In the genomic region with DNA sequence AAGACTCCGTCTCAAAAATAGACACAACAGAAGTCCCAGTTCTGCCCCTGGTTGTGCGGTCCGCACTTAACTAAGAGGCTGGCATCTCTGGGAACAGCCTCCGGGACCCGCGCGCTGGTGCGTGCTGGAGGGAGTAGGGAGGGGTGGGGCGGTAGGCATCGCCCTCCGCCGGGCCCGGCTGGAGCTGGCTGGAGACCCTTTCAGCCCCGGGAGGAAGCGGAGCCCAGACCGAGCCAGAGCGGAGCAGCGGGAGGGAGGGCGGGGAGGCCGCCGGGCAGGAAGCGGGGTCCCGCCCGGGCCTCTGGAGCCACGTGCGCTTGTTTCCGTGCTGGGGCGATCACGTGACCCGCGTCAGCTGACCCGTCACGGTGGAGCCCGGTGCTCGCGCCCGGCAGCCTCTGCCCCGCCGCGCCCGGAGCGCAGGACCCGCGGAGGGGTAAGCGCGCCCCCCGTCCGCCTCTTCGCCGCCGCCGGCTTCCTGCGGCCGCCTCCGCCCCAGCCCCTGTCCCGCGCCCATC, we compare ENCODE assay signal across 8 cellular contexts. TPM values are rescaled to one million over a fixed set of nuclear protein-coding genes. Genes with fewer than 3 reads are reported as not detected.
A peak's percentile ranks its signal among the peaks of the same experiment; 100 is the strongest.
DNase-seq lines count a peak whose midpoint lies in the region; ATAC-seq and TF ChIP-seq lines count a peak whose summit lies in the region.

A gene (plus strand): TSS at position 354 of the 518 bp plus-strand sequence. CDS start 256 bp downstream, outside the sequence.

- in situ Hi-C loops in IMR-90 (cut with MboI; ENCODE audit: low sequenced_read_pairs), result loop anchor here (5.0 to 25.0 kb wide), 2 partner anchors 63 to 313 kb away; a partner anchor contains a TSS

- H3K4ac ChIP-seq in IMR-90 (ENCODE audit: low read depth, low read length), result peak within 1 kb of the TSS; percentile 87

- peak within 1 kb of the TSS; percentile 79 for H3K27ac Mint-ChIP-seq in stimulated activated naive CD8-positive, alpha-beta T cell treated with anti-CD3 and anti-CD28 coated beads, Interleukin-15, Interleukin-2, amounts not matched to agents 100 ng/mL and 50 ng/mL, for 24 hours

- H3K36me3 ChIP-seq in BJ (ENCODE audit: control insufficient read depth, insufficient read depth, low read length), result peaks cover 17% of the 10 kb centered on the region
- peaks cover 22% of the 10 kb centered on the region; the same call in 1 of the 2 replicates for H3K36me3 ChIP-seq in IMR-90 (ENCODE audit: control insufficient read depth, insufficient read depth, low read length)
- H3K36me3 ChIP-seq in SJCRH30, result no peaks in the 10 kb centered on the region
- H3K36me3 ChIP-seq in neural cell (ENCODE audit: insufficient read depth, low read length), result no peaks in the 10 kb centered on the region

- H3K9me1 ChIP-seq in IMR-90 (ENCODE audit: insufficient read depth, low read length), result peaks cover 11% of the 10 kb centered on the region

- H2BK120ac ChIP-seq in IMR-90 (ENCODE audit: low read depth, low read length), result peak within 1 kb of the TSS; percentile 73; the same call in 1 of the 2 replicates

- H4K20me1 ChIP-seq in IMR-90 (ENCODE audit: insufficient read depth, low read length) (no peaks in the 10 kb centered on the region), neural cell (ENCODE audit: insufficient read depth) (no peaks in the 10 kb centered on the region)

- peak within 1 kb of the TSS; percentile 98 for H2AFZ ChIP-seq in IMR-90 (replicated peaks; ENCODE audit: low read length, poor library complexity)
- peak within 1 kb of the TSS; percentile 63 for H2AFZ ChIP-seq in neural cell (ENCODE audit: low read depth, low read length)

- H2BK5ac ChIP-seq in IMR-90 (ENCODE audit: low read depth, low read length, poor library complexity, severe bottlenecking), result peak within 1 kb of the TSS; percentile 90

- H3K4me3 Mint-ChIP-seq in stimulated activated naive CD8-positive, alpha-beta T cell treated with anti-CD3 and anti-CD28 coated beads, Interleukin-15, Interleukin-2, amounts not matched to agents 100 ng/mL and 50 ng/mL, for 24 hours, result peak within 1 kb of the TSS; percentile 79

- H3K79me1 ChIP-seq in IMR-90 (ENCODE audit: low read depth in 1 of 2, low read length in 2 of 2), result peaks cover 10 to 19% of the 10 kb centered on the region in 2 experiments

- H3K4me3 ChIP-seq in BJ (ENCODE audit: low read depth, low read length) (peak within 1 kb of the TSS; percentile 65), IMR-90 (ENCODE audit: insufficient read depth, low read depth, low read length) (peak within 1 kb of the TSS; percentile 70), SJCRH30 (peak within 1 kb of the TSS; percentile 63), foreskin fibroblast (ENCODE audit: low read depth in 1 of 2, low read length in 2 of 2) (peak within 1 kb of the TSS; percentile 54 to 64), neural cell (ENCODE audit: low read length) (peak within 1 kb of the TSS; percentile 80)

- peak within 1 kb of the TSS; percentile 74 for H3K23ac ChIP-seq in IMR-90 (ENCODE audit: low read depth, low read length)

- H3K27ac ChIP-seq in IMR-90 (ENCODE audit: insufficient read depth, low read length), result peak within 1 kb of the TSS; percentile 94
- H3K27ac ChIP-seq in SJCRH30, result peak within 1 kb of the TSS; percentile 99
- H3K27ac ChIP-seq in neural cell (ENCODE audit: low read length), result no peak within 1 kb of the TSS

- H3K27me3 ChIP-seq in BJ (ENCODE audit: control insufficient read depth, insufficient read depth, low read length) (no peaks in the 10 kb centered on the region), IMR-90 (ENCODE audit: control insufficient read depth, insufficient read depth, low read length) (no peaks in the 10 kb centered on the region), SJCRH30 (no peaks in the 10 kb centered on the region), neural cell (ENCODE audit: insufficient read depth, low read depth, low read length) (no peaks in the 10 kb centered on the region)

- peaks cover 6% of the 10 kb centered on the region for H3K36me3 Mint-ChIP-seq in stimulated activated naive CD8-positive, alpha-beta T cell treated with anti-CD3 and anti-CD28 coated beads, Interleukin-15, Interleukin-2, amounts not matched to agents 100 ng/mL and 50 ng/mL, for 24 hours (ENCODE audit: low read depth)

- H2BK20ac ChIP-seq in IMR-90 (ENCODE audit: low read depth, low read length), result peak within 1 kb of the TSS; percentile 30; the same call in 1 of the 2 replicates

- H3K9me3 ChIP-seq in IMR-90 (ENCODE audit: control insufficient read depth, insufficient read depth, low read length), result no peaks in the 10 kb centered on the region
- no peaks in the 10 kb centered on the region for H3K9me3 ChIP-seq in SJCRH30 (replicated peaks)
- H3K9me3 ChIP-seq in neural cell (ENCODE audit: low read length), result no peaks in the 10 kb centered on the region

- peaks cover 11% of the 10 kb centered on the region for H3K4me1 ChIP-seq in IMR-90 (ENCODE audit: control insufficient read depth, insufficient read depth, low read length)
- peaks cover 14% of the 10 kb centered on the region for H3K4me1 ChIP-seq in SJCRH30

- peaks cover 35% of the 10 kb centered on the region for H3K4me1 Mint-ChIP-seq in stimulated activated naive CD8-positive, alpha-beta T cell treated with anti-CD3 and anti-CD28 coated beads, Interleukin-15, Interleukin-2, amounts not matched to agents 100 ng/mL and 50 ng/mL, for 24 hours (ENCODE audit: low read depth)

- TF ChIP-seq CTCF in BJ (IDR thresholded peaks at IDR 0.05; ENCODE audit: insufficient read depth, low read depth, low read length) (no peak), IMR-90 (conservative IDR thresholded peaks at IDR 0.05; ENCODE audit: low read depth, low read length) (no peak), foreskin fibroblast (IDR thresholded peaks at IDR 0.05; ENCODE audit: low read depth, low read length) (no peak), neural cell (IDR thresholded peaks at IDR 0.05; ENCODE audit: poor library complexity, severe bottlenecking) (peak; percentile 17)

- H4K91ac ChIP-seq in IMR-90 (ENCODE audit: insufficient read depth, low read depth, low read length), result peak within 1 kb of the TSS; percentile 51

- peak within 1 kb of the TSS; percentile 98 for H2AK9ac ChIP-seq in IMR-90 (replicated peaks; ENCODE audit: low read depth, low read length, poor library complexity)

- peak within 1 kb of the TSS; percentile 79; the same call in 1 of the 2 replicates for H3K18ac ChIP-seq in IMR-90 (ENCODE audit: low read depth, low read length)

- TF ChIP-seq EP300 in neural cell (conservative IDR thresholded peaks at IDR 0.05; ENCODE audit: poor library complexity, severe bottlenecking), result no peak

- H3K9ac ChIP-seq in IMR-90 (ENCODE audit: low read depth, low read length) (peak within 1 kb of the TSS; percentile 89), neural cell (ENCODE audit: low read length) (peak within 1 kb of the TSS; percentile 64)

- peak within 1 kb of the TSS; percentile 88 for H4K5ac ChIP-seq in IMR-90 (ENCODE audit: low read depth, low read length)

- ATAC-seq in GM19351 (IDR thresholded peaks at IDR 0.05; ENCODE audit: unreplicated experiment) (peak; percentile 60), IMR-90 (ENCODE audit: low read depth) (peak; percentile 78)

- H3F3A ChIP-seq in neural cell (ENCODE audit: insufficient read depth, low read length, poor library complexity, severe bottlenecking), result no peaks in the 10 kb centered on the region

- H3K56ac ChIP-seq in IMR-90 (ENCODE audit: extremely low read depth, insufficient read depth, low read length), result no peak within 1 kb of the TSS

- no peaks in the 10 kb centered on the region for H3K27me3 Mint-ChIP-seq in stimulated activated naive CD8-positive, alpha-beta T cell treated with anti-CD3 and anti-CD28 coated beads, Interleukin-15, Interleukin-2, amounts not matched to agents 100 ng/mL and 50 ng/mL, for 24 hours

- no peaks in the 10 kb centered on the region for H3K79me2 ChIP-seq in neural cell (replicated peaks; ENCODE audit: insufficient read depth, low read length)

- 1% methylated on average over 28 of the region's 57 CpGs; no CpG with 5 or more reads in 1 of the 2 experiments for WGBS in IMR-90 (ENCODE audit: extremely low coverage in 2 of 2, insufficient read length in 1 of 2), 2 experiments

- CTCF ChIA-PET in BJ (lab: Yijun Ruan, JAX) (interaction anchor here (0.5 to 2.2 kb wide), 5 partner anchors 55 to 472 kb away, joined by 3 to 9 read pairs (median 3); a partner anchor contains a TSS), IMR-90 (lab: Yijun Ruan, JAX) (interaction anchor here (1.0 kb wide), 1 partner anchor 55 kb away, joined by 4 read pairs; no protein-coding TSS in a partner anchor)

- no TSS peak for BruUV-seq in IMR-90 (replicated peaks; lab: Mats Ljungman, UMichigan)

- peak within 1 kb of the TSS; percentile 91 for H2AK5ac ChIP-seq in IMR-90 (ENCODE audit: low read depth, low read length)

- dilution Hi-C loops in IMR-90 (cut with HindIII; ENCODE audit: low sequenced_read_pairs, unreplicated experiment), result no loop called here

- TF ChIP-seq POLR2A in IMR-90 (IDR thresholded peaks at IDR 0.05; ENCODE audit: low read depth, low read length), result no peak

- POLR2A ChIA-PET in BJ (lab: Charles Lee), result no interaction called here
- POLR2A ChIA-PET in IMR-90 (lab: Charles Lee; ENCODE audit: unreplicated experiment), result no interaction called here

- TF ChIP-seq RAD21 in IMR-90 (IDR thresholded peaks at IDR 0.05; ENCODE audit: low read length) (no peak), neural cell (conservative IDR thresholded peaks at IDR 0.05) (no peak)

- H3K14ac ChIP-seq in IMR-90 (replicated peaks; ENCODE audit: low read depth, low read length), result peak within 1 kb of the TSS; percentile 78

- H3K9me2 ChIP-seq in neural cell (ENCODE audit: insufficient read depth, low read length), result no peaks in the 10 kb centered on the region

- intact Hi-C loops in IMR-90 (cut with micrococcal nuclease), result no loop called here

- peak within 1 kb of the TSS; percentile 89 to 94 for H4K8ac ChIP-seq in IMR-90 (ENCODE audit: low read depth in 2 of 2, low read length in 2 of 2)

- no peaks in the 10 kb centered on the region for H3K9me3 Mint-ChIP-seq in stimulated activated naive CD8-positive, alpha-beta T cell treated with anti-CD3 and anti-CD28 coated beads, Interleukin-15, Interleukin-2, amounts not matched to agents 100 ng/mL and 50 ng/mL, for 24 hours

- no peak for DNase-seq in BJ (ENCODE audit: low read depth)
- peak; percentile 79 for DNase-seq in IMR-90
- DNase-seq in SJCRH30, result peak; percentile 79 to 84
- DNase-seq in activated gamma-delta T cell treated with anti-CD3 and anti-CD28 coated beads, Interleukin-2, amount 50 U/mL, for 16 hours (ENCODE audit: low read depth), result peak; percentile 77
- peak; percentile 83 to 95 for DNase-seq in foreskin fibroblast

- H3K4me2 ChIP-seq in IMR-90 (ENCODE audit: low read depth, low read length) (peak within 1 kb of the TSS; percentile 91), neural cell (ENCODE audit: low read length) (peak within 1 kb of the TSS; percentile 76)

- H2BK15ac ChIP-seq in IMR-90 (ENCODE audit: low read depth, low read length), result peak within 1 kb of the TSS; percentile 75; the same call in 1 of the 3 replicates

RNA-seq across cellular contexts. Expression of the gene that starts here (rescaled TPM):
- polyA plus RNA-seq in BJ (2011; rRNA removed) (3.0 and 4.8 TPM in 2 replicates), IMR-90 (2012; rRNA removed) (8.4 and 10.4 TPM in 2 replicates), neural cell (5.4 and 5.8 TPM in 2 replicates)
- polyA minus RNA-seq in BJ (2011; rRNA and poly(A)+ RNA removed), result 5.9 and 6.3 TPM in 2 replicates
- 3.0 and 3.9 TPM in 2 replicates for total RNA-seq in IMR-90 (2012; rRNA removed)
- polyA plus RNA-seq in IMR-90 (2012; cell fraction: cytosol; rRNA removed), result 4.5 and 7.7 TPM in 2 replicates
- 21.3 and 52.6 TPM in 2 replicates for polyA plus RNA-seq in IMR-90 (2012; cell fraction: nucleus; rRNA removed; ENCODE audit: low replicate concordance)
- 8.7 and 10.9 TPM in 2 replicates for total RNA-seq in SJCRH30 (2014; rRNA removed; shearing (Covaris generic))
- 12.7 and 16.8 TPM in 2 replicates for polyA minus RNA-seq in neural cell
